ENCODE assay signal across 19 cellular contexts in the genomic region with DNA sequence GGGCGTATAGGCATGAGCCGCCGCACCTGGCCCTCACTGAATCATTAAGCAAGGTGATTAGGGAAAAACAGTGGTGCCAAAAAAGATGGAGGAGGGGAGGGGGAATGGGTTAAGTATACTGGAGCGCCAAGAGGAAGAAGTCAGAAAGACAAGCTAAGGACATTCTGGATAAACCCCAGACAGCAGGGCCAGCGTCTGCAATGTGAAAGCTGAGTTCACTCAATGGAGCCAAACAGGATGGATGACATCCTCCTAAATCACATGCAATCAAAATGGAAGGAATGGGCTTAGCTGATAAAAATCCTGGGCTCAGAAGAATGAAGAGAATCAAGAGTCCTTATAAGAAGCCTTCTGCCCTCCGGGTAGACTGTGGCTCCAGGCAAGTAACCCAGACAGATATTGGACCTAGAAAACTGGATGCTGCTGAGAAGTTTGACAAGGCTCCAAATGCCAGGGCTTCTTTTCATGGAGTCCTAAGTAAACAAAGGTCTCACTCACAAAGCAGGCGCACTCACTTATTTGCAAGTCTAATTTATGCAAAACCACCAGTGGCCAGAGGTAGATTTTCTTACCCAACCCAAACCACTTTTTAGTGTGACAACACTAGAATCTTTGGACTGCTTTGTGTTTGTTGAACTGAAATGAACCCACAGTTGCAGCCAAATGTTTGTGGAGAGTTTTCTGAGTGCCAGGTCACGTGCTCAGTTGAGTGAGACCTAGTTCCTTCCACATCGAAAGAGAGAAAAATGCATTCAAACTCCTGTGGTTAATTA.
DNase-seq lines count a peak whose midpoint lies in the region; ATAC-seq, FAIRE-seq and TF ChIP-seq lines count a peak whose summit lies in the region.
"Had no signal": no experiment of that assay in that cellular context is flagged by ENCODE, and none has a peak within 500 bp of the region (broad histone marks: within the 10 kb centered on the region; RNA-seq: fewer than 3 reads in every experiment).

No MANE protein-coding gene starts in this region.

- no peaks in the 10 kb centered on the region for H3K27me3 Mint-ChIP-seq in CD4-positive, alpha-beta memory T cell
- H3K27me3 Mint-ChIP-seq: activated CD8-positive, alpha-beta memory T cell treated with anti-CD3 and anti-CD28 coated beads, Interleukin-2, amount 10 ng/mL, durations not matched to agents 7 days and 5 days; stimulated activated memory B cell treated with anti-CD40 and anti-IgM and Interleukin-4, amounts not matched to agents 10 μg/mL and 1 μg/mL and 100 μg/mL, for 72 hours had no signal

- no peak for FAIRE-seq in K562 (lab: Jason Lieb, UNC)
- FAIRE-seq: GM19239, keratinocyte had no signal

- no peaks in the 10 kb centered on the region for H4K20me1 ChIP-seq in K562 (replicated peaks; ENCODE audit: control insufficient read depth, insufficient read depth, low read length)

- no peak overlapping the region for H3K27ac Mint-ChIP-seq in CD4-positive, alpha-beta memory T cell
- H3K27ac Mint-ChIP-seq: activated CD8-positive, alpha-beta memory T cell treated with anti-CD3 and anti-CD28 coated beads, Interleukin-2, amount 10 ng/mL, durations not matched to agents 7 days and 5 days; activated naive CD4-positive, alpha-beta T cell treated with anti-CD3 and anti-CD28 coated beads, Interleukin-2, amount 50 U/mL, for 72 hours; naive B cell; stimulated activated memory B cell treated with anti-CD40 and anti-IgM and Interleukin-4, amounts not matched to agents 10 μg/mL and 1 μg/mL and 100 μg/mL, for 72 hours had no signal

- H3K36me3 Mint-ChIP-seq in CD4-positive, alpha-beta memory T cell: no peaks in the 10 kb centered on the region
- H3K36me3 Mint-ChIP-seq: activated CD8-positive, alpha-beta memory T cell treated with anti-CD3 and anti-CD28 coated beads, Interleukin-2, amount 10 ng/mL, durations not matched to agents 7 days and 5 days; stimulated activated memory B cell treated with anti-CD40 and anti-IgM and Interleukin-4, amounts not matched to agents 10 μg/mL and 1 μg/mL and 100 μg/mL, for 72 hours had no signal

- no TSS peak for BruUV-seq in K562 (replicated peaks; lab: Mats Ljungman, UMichigan)

- no peaks in the 10 kb centered on the region for H3K79me2 ChIP-seq in K562 (ENCODE audit: control insufficient read depth, insufficient read depth, low read length)

- TF ChIP-seq CTCF in K562 (IDR thresholded peaks at IDR 0.05 in 2 of 3, conservative IDR thresholded peaks at IDR 0.05 in 1 of 3; ENCODE audit: insufficient read depth in 2 of 3, low read depth in 1 of 3, low read length in 3 of 3): no peak

- no peak overlapping the region for H3K9ac ChIP-seq in K562 (ENCODE audit: insufficient read depth in 1 of 2, low read depth in 2 of 2, low read length in 2 of 2)
- H3K9ac ChIP-seq in iPS-20b (ENCODE audit: low read depth, low read length): no peak overlapping the region
- H3K9ac ChIP-seq in stomach smooth muscle (ENCODE audit: low read length in 2 of 2): no peak overlapping the region

- H3K9me3 Mint-ChIP-seq in CD4-positive, alpha-beta memory T cell: peaks cover 0 to 18% (median 8%) of the 10 kb centered on the region in 8 donors

- H3K27ac ChIP-seq in K562 (ENCODE audit: extremely low read depth, low read depth, low read length) (no peak overlapping the region), iPS-20b (ENCODE audit: low read length) (no peak overlapping the region), stomach smooth muscle (ENCODE audit: low read length) (no peak overlapping the region)
- no peak overlapping the region for H3K27ac ChIP-seq in CD4-positive, alpha-beta memory T cell (ENCODE audit: low read depth, low read length)
- H3K27ac ChIP-seq: C4-2B, SJSA1, WERI-Rb-1 had no signal

- no peaks in the 10 kb centered on the region for H3K9me1 ChIP-seq in K562 (ENCODE audit: control insufficient read depth, insufficient read depth, low read length)

- no peak for ATAC-seq in K562
- no peak for ATAC-seq in HG03354 (IDR thresholded peaks at IDR 0.05; ENCODE audit: poor library complexity, severe bottlenecking, unreplicated experiment)
- ATAC-seq: activated CD8-positive, alpha-beta memory T cell treated with anti-CD3 and anti-CD28 coated beads, Interleukin-2, amount 10 ng/mL, durations not matched to agents 7 days and 5 days; activated naive CD4-positive, alpha-beta T cell treated with anti-CD3 and anti-CD28 coated beads, Interleukin-2, amount 50 U/mL, for 72 hours; stimulated activated memory B cell treated with anti-CD40 and anti-IgM and Interleukin-4, amounts not matched to agents 10 μg/mL and 1 μg/mL and 100 μg/mL, for 72 hours had no signal

- TF ChIP-seq RAD21 in K562 (CRISPR knock-in tag; conservative IDR thresholded peaks at IDR 0.05 in 1 of 2, IDR thresholded peaks at IDR 0.05 in 1 of 2): no peak

- TF ChIP-seq POLR2A in K562 (conservative IDR thresholded peaks at IDR 0.05): no peak

- H3K4me1 Mint-ChIP-seq in CD4-positive, alpha-beta memory T cell: no peaks in the 10 kb centered on the region
- H3K4me1 Mint-ChIP-seq: activated CD8-positive, alpha-beta memory T cell treated with anti-CD3 and anti-CD28 coated beads, Interleukin-2, amount 10 ng/mL, durations not matched to agents 7 days and 5 days; naive B cell; stimulated activated memory B cell treated with anti-CD40 and anti-IgM and Interleukin-4, amounts not matched to agents 10 μg/mL and 1 μg/mL and 100 μg/mL, for 72 hours had no signal

- H3K9me3 ChIP-seq in K562 (replicated peaks; ENCODE audit: control insufficient read depth, insufficient read depth, low read depth, low read length) (no peaks in the 10 kb centered on the region), iPS-20b (ENCODE audit: insufficient read depth, low read depth, low read length) (no peaks in the 10 kb centered on the region), stomach smooth muscle (ENCODE audit: control insufficient read depth in 2 of 2, low read length in 2 of 2) (no peaks in the 10 kb centered on the region)
- H3K9me3 ChIP-seq in CD4-positive, alpha-beta memory T cell (ENCODE audit: control insufficient read depth in 1 of 2, low read length in 2 of 2): no peaks in the 10 kb centered on the region

- in situ Hi-C loops in K562 (cut with MboI): no loop called here

- POLR2A ChIA-PET in K562 (lab: Yijun Ruan, JAX): interaction anchor here (0.7 kb wide), 1 partner anchor 10 kb away, joined by 3 read pairs; no protein-coding TSS in a partner anchor
- POLR2A ChIA-PET in CD4-positive, alpha-beta memory T cell (lab: Charles Lee; ENCODE audit: partially characterized antibody): no interaction called here

- H3K4me1 ChIP-seq in K562 (replicated peaks in 1 of 2; ENCODE audit: control insufficient read depth in 2 of 2, insufficient read depth in 2 of 2, low read length in 2 of 2) (no peaks in the 10 kb centered on the region), iPS-20b (ENCODE audit: insufficient read depth, low read length) (peaks cover 6% of the 10 kb centered on the region; the same call in 1 of the 2 replicates), stomach smooth muscle (ENCODE audit: control insufficient read depth, insufficient read depth, low read length) (peaks cover 10% of the 10 kb centered on the region)
- no peaks in the 10 kb centered on the region for H3K4me1 ChIP-seq in CD4-positive, alpha-beta memory T cell (ENCODE audit: insufficient read depth, low read length)
- H3K4me1 ChIP-seq: SJSA1 had no signal

- H2AFZ ChIP-seq in K562 (ENCODE audit: low read depth, low read length): no peak overlapping the region

- H3K4me2 ChIP-seq in K562 (ENCODE audit: insufficient read depth, low read length): no peak overlapping the region

- CTCF ChIA-PET in K562 (lab: Yijun Ruan, JAX; ENCODE audit: low intra/inter-chr PET ratio): no interaction called here
- CTCF ChIA-PET in CD4-positive, alpha-beta memory T cell (lab: Charles Lee; ENCODE audit: partially characterized antibody): no interaction called here

- no peak overlapping the region for H3K4me3 Mint-ChIP-seq in CD4-positive, alpha-beta memory T cell
- H3K4me3 Mint-ChIP-seq: activated CD8-positive, alpha-beta memory T cell treated with anti-CD3 and anti-CD28 coated beads, Interleukin-2, amount 10 ng/mL, durations not matched to agents 7 days and 5 days; naive B cell; stimulated activated memory B cell treated with anti-CD40 and anti-IgM and Interleukin-4, amounts not matched to agents 10 μg/mL and 1 μg/mL and 100 μg/mL, for 72 hours had no signal

- no peak for TF ChIP-seq EP300 in K562 (IDR thresholded peaks at IDR 0.05; ENCODE audit: low read length)

- WGBS in K562 (ENCODE audit: insufficient coverage, low coverage, missing lambda C conversion rate): 0% methylated on average over 9 of the region's 9 CpGs

- H3K4me3 ChIP-seq in K562 (no peak overlapping the region), iPS-20b (ENCODE audit: low read length) (peak overlapping the region; percentile 0; the same call in 1 of the 2 replicates), stomach smooth muscle (ENCODE audit: low read length in 2 of 2) (peak overlapping the region; percentile 22 to 49)
- H3K4me3 ChIP-seq in CD4-positive, alpha-beta memory T cell (ENCODE audit: low read length in 2 of 2): no peak overlapping the region
- H3K4me3 ChIP-seq: SJSA1 had no signal

- intact Hi-C loops in K562 (cut with micrococcal nuclease): no loop called here
- intact Hi-C loops in CD4-positive, alpha-beta memory T cell (cut with micrococcal nuclease): no loop called here

- H3K27me3 ChIP-seq in K562 (ENCODE audit: control insufficient read depth in 2 of 2, insufficient read depth in 2 of 2, low read length in 2 of 2) (no peaks in the 10 kb centered on the region), iPS-20b (ENCODE audit: insufficient read depth, low read length) (no peaks in the 10 kb centered on the region), stomach smooth muscle (ENCODE audit: control insufficient read depth in 1 of 2, insufficient read depth in 2 of 2, low read length in 2 of 2) (no peaks in the 10 kb centered on the region)
- H3K27me3 ChIP-seq in CD4-positive, alpha-beta memory T cell (ENCODE audit: insufficient read depth, low read length): no peaks in the 10 kb centered on the region
- H3K27me3 ChIP-seq: SJSA1 had no signal

- no peaks in the 10 kb centered on the region for H3K36me3 ChIP-seq in K562 (ENCODE audit: control insufficient read depth, insufficient read depth, low read length)
- no peaks in the 10 kb centered on the region for H3K36me3 ChIP-seq in iPS-20b (ENCODE audit: insufficient read depth, low read depth, low read length)
- H3K36me3 ChIP-seq in stomach smooth muscle (ENCODE audit: control insufficient read depth in 2 of 2, insufficient read depth in 2 of 2, low read length in 2 of 2): no peaks in the 10 kb centered on the region
- H3K36me3 ChIP-seq in CD4-positive, alpha-beta memory T cell (ENCODE audit: insufficient read depth, low read length): no peaks in the 10 kb centered on the region
- H3K36me3 ChIP-seq: SJSA1, WERI-Rb-1 had no signal

- DNase-seq in H4 (ENCODE audit: low spot score) (peak; percentile 69), K562 (ENCODE audit: extremely low read depth in 1 of 4, low spot score in 3 of 4) (no peak), HuH-7 (ENCODE audit: low spot score) (no peak)
- no peak for DNase-seq in effector CD8-positive, alpha-beta T cell (lab: John Stamatoyannopoulos, UW)
- DNase-seq in CD4-positive, alpha-beta memory T cell: no peak
- DNase-seq: activated CD8-positive, alpha-beta memory T cell treated with anti-CD3 and anti-CD28 coated beads, Interleukin-2, amount 10 ng/mL, durations not matched to agents 7 days and 5 days; naive B cell; retina; stimulated activated CD4-positive, alpha-beta T cell treated with anti-CD3 and anti-CD28 coated beads, Interleukin-4, amount 100 ng/mL, for 24 hours; WERI-Rb-1 had no signal

Comparison
In these comparisons a context has a peak if more than half of its experiments do, and no peak if none do; other contexts are left out.
1. H3K4me3 ChIP-seq: peak in iPS-20b (single experiment) and stomach smooth muscle (2 of 2); none in K562 (single experiment) and CD4-positive, alpha-beta memory T cell (0 of 2).